ENCODE assay signal across 23 cellular contexts in genomic region chr3:140955645-140956044, GRCh38. TPM values are rescaled to one million over a fixed set of nuclear protein-coding genes. Genes with fewer than 3 reads are reported as not detected.
DNase-seq lines count a peak whose midpoint lies in the region; ATAC-seq and TF ChIP-seq lines count a peak whose summit lies in the region.
"Had no signal": no experiment of that assay in that cellular context is flagged by ENCODE, and none has a peak within 500 bp of the region (broad histone marks: within the 10 kb centered on the region; RNA-seq: fewer than 3 reads in every experiment).

No MANE protein-coding gene starts in this region.

- H3K4ac ChIP-seq in IMR-90 (ENCODE audit: low read depth, low read length), result no peak overlapping the region

- H3K9me3 ChIP-seq in cardiac muscle cell (ENCODE audit: low read depth), result no peaks in the 10 kb centered on the region
- H3K9me3 ChIP-seq in IMR-90 (ENCODE audit: control insufficient read depth, insufficient read depth, low read length), result no peaks in the 10 kb centered on the region
- no peaks in the 10 kb centered on the region for H3K9me3 ChIP-seq in psoas muscle
- H3K9me3 ChIP-seq: SK-N-SH had no signal

- no peak for TF ChIP-seq CTCF in cardiac muscle cell (IDR thresholded peaks at IDR 0.05; ENCODE audit: low read depth, low read length)
- TF ChIP-seq CTCF in IMR-90 (conservative IDR thresholded peaks at IDR 0.05; ENCODE audit: low read depth, low read length), result no peak
- TF ChIP-seq CTCF in psoas muscle (IDR thresholded peaks at IDR 0.05), result no peak

- CTCF ChIA-PET in IMR-90 (lab: Yijun Ruan, JAX), result interaction anchor here (0.6 to 1.2 kb wide), 2 partner anchors 9 to 33 kb away, joined by 3 to 5 read pairs; no protein-coding TSS in a partner anchor

- H4K5ac ChIP-seq in IMR-90 (ENCODE audit: low read depth, low read length), result no peak overlapping the region; the same call in 1 of the 2 replicates

- TF ChIP-seq POLR2A in IMR-90 (IDR thresholded peaks at IDR 0.05; ENCODE audit: low read depth, low read length), result no peak

- H3K18ac ChIP-seq in IMR-90 (ENCODE audit: low read depth, low read length), result peak overlapping the region; percentile 13; the same call in 1 of the 2 replicates

- H3K4me1 ChIP-seq in cardiac muscle cell (ENCODE audit: low read depth) (peaks cover 23% of the 10 kb centered on the region), IMR-90 (ENCODE audit: control insufficient read depth, insufficient read depth, low read length) (peaks cover 16% of the 10 kb centered on the region), psoas muscle (peaks cover 28% of the 10 kb centered on the region)

- intact Hi-C loops in cardiac septum (cut with DNase I) (loop anchor here (5.0 kb wide), 1 partner anchor 33 kb away; no protein-coding TSS in a partner anchor), IMR-90 (cut with micrococcal nuclease) (loop anchor here (2.0 kb wide), 1 partner anchor 13 kb away; no protein-coding TSS in a partner anchor), left ventricle myocardium superior (cut with micrococcal nuclease) (no loop called here), psoas muscle (cut with DNase I) (loop anchor here in 1 of 2 donors (10.0 kb wide), 1 partner anchor 51 kb away; no protein-coding TSS in a partner anchor), posterior vena cava (cut with DNase I) (no loop called here)

- H4K91ac ChIP-seq in IMR-90 (ENCODE audit: insufficient read depth, low read depth, low read length), result 0 out of 2 replicates have a peak overlapping the region, but pooled peaks have one; percentile 4

- no peak overlapping the region for H3K56ac ChIP-seq in IMR-90 (ENCODE audit: extremely low read depth, insufficient read depth, low read length)

- H2AFZ ChIP-seq in IMR-90 (replicated peaks; ENCODE audit: low read length, poor library complexity), result no peak overlapping the region

- H3K4me2 ChIP-seq in IMR-90 (ENCODE audit: low read depth, low read length), result no peak overlapping the region
- H3K4me2 ChIP-seq: SK-N-SH had no signal

- WGBS in IMR-90 (ENCODE audit: extremely low coverage in 2 of 2, insufficient read length in 1 of 2), 2 experiments, result no CpG with 5 or more reads among the region's 3 CpGs
- 69 to 75% (median 70%) methylated on average over 3 of the region's 3 CpGs for WGBS in psoas muscle, 3 donors

- dilution Hi-C loops in IMR-90 (cut with HindIII; ENCODE audit: low sequenced_read_pairs, unreplicated experiment), result no loop called here

- H2AK9ac ChIP-seq in IMR-90 (replicated peaks; ENCODE audit: low read depth, low read length, poor library complexity), result no peak overlapping the region

- H3K27ac ChIP-seq in cardiac muscle cell (peak overlapping the region; percentile 69), IMR-90 (ENCODE audit: insufficient read depth, low read length) (no peak overlapping the region), psoas muscle (peak overlapping the region; percentile 32)

- H3K4me3 ChIP-seq in cardiac muscle cell (no peak overlapping the region), IMR-90 (ENCODE audit: insufficient read depth, low read depth, low read length) (no peak overlapping the region), psoas muscle (no peak overlapping the region)

- H3K36me3 ChIP-seq in cardiac muscle cell (peaks cover 25% of the 10 kb centered on the region), IMR-90 (ENCODE audit: control insufficient read depth, insufficient read depth, low read length) (peaks cover 3% of the 10 kb centered on the region; the same call in 1 of the 2 replicates), psoas muscle (ENCODE audit: insufficient read depth in 1 of 2, low read depth in 1 of 2) (peaks cover 0 to 30% of the 10 kb centered on the region in 2 donors)

- no peak overlapping the region for H2BK15ac ChIP-seq in IMR-90 (ENCODE audit: low read depth, low read length)

- peaks cover 4 to 52% of the 10 kb centered on the region in 2 experiments for H3K79me1 ChIP-seq in IMR-90 (ENCODE audit: low read depth in 1 of 2, low read length in 2 of 2)

- in situ Hi-C loops in IMR-90 (cut with MboI; ENCODE audit: low sequenced_read_pairs), result no loop called here

- POLR2A ChIA-PET in IMR-90 (lab: Charles Lee; ENCODE audit: unreplicated experiment), result no interaction called here

- BruUV-seq in IMR-90 (replicated peaks; lab: Mats Ljungman, UMichigan), result no TSS peak

- no peak overlapping the region for H2BK20ac ChIP-seq in IMR-90 (ENCODE audit: low read depth, low read length)

- H3K27me3 ChIP-seq in cardiac muscle cell (no peaks in the 10 kb centered on the region), IMR-90 (ENCODE audit: control insufficient read depth, insufficient read depth, low read length) (no peaks in the 10 kb centered on the region), psoas muscle (ENCODE audit: insufficient read depth in 3 of 3, low read length in 2 of 3) (no peaks in the 10 kb centered on the region)

- ATAC-seq in IMR-90 (ENCODE audit: low read depth) (no peak), left ventricle myocardium superior (peak; percentile 14), psoas muscle (peak in 1 of 4 donors; percentile 16), HG02759 (IDR thresholded peaks at IDR 0.05; ENCODE audit: unreplicated experiment) (no peak), GM18517 (IDR thresholded peaks at IDR 0.05; ENCODE audit: unreplicated experiment) (no peak)
- ATAC-seq: CD8-positive, alpha-beta T cell had no signal

- no peak overlapping the region for H2BK120ac ChIP-seq in IMR-90 (ENCODE audit: low read depth, low read length)

- H2AK5ac ChIP-seq in IMR-90 (ENCODE audit: low read depth, low read length), result no peak overlapping the region

- H2BK5ac ChIP-seq in IMR-90 (ENCODE audit: low read depth, low read length, poor library complexity, severe bottlenecking), result no peak overlapping the region

- H4K8ac ChIP-seq in IMR-90 (ENCODE audit: low read depth in 2 of 2, low read length in 2 of 2), result no peak overlapping the region

- DNase-seq in cardiac muscle cell (ENCODE audit: low read depth in 1 of 2, low spot score in 1 of 2), result no peak
- DNase-seq in cardiac septum (ENCODE audit: low spot score), result no peak
- no peak for DNase-seq in IMR-90
- no peak for DNase-seq in left ventricle myocardium superior
- no peak for DNase-seq in psoas muscle
- no peak for DNase-seq in posterior vena cava (ENCODE audit: low spot score)
- DNase-seq: AML-193; C1 segment of cervical spinal cord; Calu3; CD8-positive, alpha-beta T cell; DMS153; KBM-7; NCI-H1092; NCI-H1436; NCI-H187 treated with DMSO at 0.1 percent for 48 hours; NCI-H2107; NCI-H2227 treated with DMSO at 0.1 percent for 48 hours; NCI-H510A treated with DMSO at 0.1 percent for 48 hours; NCI-H774; SIG-M5; SK-N-SH had no signal

- H3K9me1 ChIP-seq in IMR-90 (ENCODE audit: insufficient read depth, low read length), result peaks cover 8% of the 10 kb centered on the region

- no peak overlapping the region for H3K9ac ChIP-seq in IMR-90 (ENCODE audit: low read depth, low read length)
- H3K9ac ChIP-seq: SK-N-SH had no signal

- no peak overlapping the region for H3K23ac ChIP-seq in IMR-90 (ENCODE audit: low read depth, low read length)

- H4K20me1 ChIP-seq in IMR-90 (ENCODE audit: insufficient read depth, low read length), result peaks cover 42% of the 10 kb centered on the region

- no peak for TF ChIP-seq RAD21 in IMR-90 (IDR thresholded peaks at IDR 0.05; ENCODE audit: low read length)

- H3K14ac ChIP-seq in IMR-90 (replicated peaks; ENCODE audit: low read depth, low read length), result no peak overlapping the region

TF ChIP-seq in IMR-90, 13 proteins besides CTCF, POLR2A, EP300 and RAD21:
- no peak for TF ChIP-seq BHLHE40 (IDR thresholded peaks at IDR 0.05; ENCODE audit: low read depth, low read length)
TF ChIP-seq in IMR-90: peak in this region for 0.

RNA-seq across cellular contexts. Expression of gene SLC25A36, which starts 14.0 kb away (rescaled TPM):
- 85.7 and 297 TPM in 2 replicates for total RNA-seq in cardiac muscle cell
- 70.0 and 105 TPM in 2 replicates for polyA plus RNA-seq in cardiac muscle cell
- 66.0 TPM for total RNA-seq in cardiac septum
- total RNA-seq in IMR-90 (2012; rRNA removed), result 70.3 and 76.7 TPM in 2 replicates
- 25.9 and 31.3 TPM in 2 replicates for polyA plus RNA-seq in IMR-90 (2012; rRNA removed)
- 17.6 and 20.7 TPM in 2 replicates for polyA plus RNA-seq in IMR-90 (2012; cell fraction: cytosol; rRNA removed)
- polyA plus RNA-seq in IMR-90 (2012; cell fraction: nucleus; rRNA removed; ENCODE audit: low replicate concordance), result 73.4 and 187 TPM in 2 replicates
- 86.2 TPM for total RNA-seq in left ventricle myocardium superior
- total RNA-seq in psoas muscle, result 10 to 100 TPM; 19.7 to 52.3 (median 28.7) TPM
- polyA plus RNA-seq in psoas muscle, result 10 to 100 TPM; 10.4 to 23.9 (median 12.5) TPM
- total RNA-seq in posterior vena cava, result 10 to 100 TPM; 50.8 to 57.2 TPM

Comparison
In these comparisons a context has a peak if more than half of its experiments do, and no peak if none do; other contexts are left out.
1. intact Hi-C loops: an anchor here in cardiac septum (5.0 kb wide) and IMR-90 (2.0 kb wide); none called in left ventricle myocardium superior and posterior vena cava.